Comparison of ENCODE assay signal across 35 cellular contexts in genomic region chr9:132976571-132976970, GRCh38. TPM values are rescaled to one million over a fixed set of nuclear protein-coding genes. Genes with fewer than 3 reads are reported as not detected.
"Had no signal": no experiment of that assay in that cellular context is flagged by ENCODE, and none has a peak within 500 bp of the region (broad histone marks: within the 10 kb centered on the region; RNA-seq: fewer than 3 reads in every experiment).

No MANE protein-coding gene starts in this region.

- H3K9me3 ChIP-seq: MG63 had no signal

- H3K36me3 ChIP-seq: MG63 had no signal

- H3K4me3 ChIP-seq: MG63 had no signal

- DNase-seq: Karpas-422, Kasumi-1, MG63, MM.1S, NCI-H1092, NCI-H1092 treated with DMSO at 0.1 percent for 48 hours, NCI-H1105, NCI-H1105 treated with DMSO at 0.1 percent for 48 hours, NCI-H1417, NCI-H1417 treated with DMSO at 0.1 percent for 48 hours, NCI-H1436, NCI-H1436 treated with DMSO at 0.1 percent for 48 hours, NCI-H146, NCI-H1694, NCI-H1694 treated with DMSO at 0.1 percent for 48 hours, NCI-H187, NCI-H187 treated with DMSO at 0.1 percent for 48 hours, NCI-H1930, NCI-H2029, NCI-H2029 treated with DMSO at 0.1 percent for 48 hours, NCI-H2081, NCI-H2081 treated with DMSO at 0.1 percent for 48 hours, NCI-H2107, NCI-H2171, NCI-H2171 treated with DMSO at 0.1 percent for 48 hours, NCI-H2227 treated with DMSO at 0.1 percent for 48 hours, NCI-H226, NCI-H345, NCI-H446, NCI-H446 treated with DMSO at 0.1 percent for 48 hours, NCI-H510A, NCI-H510A treated with DMSO at 0.1 percent for 48 hours had no signal

RNA-seq across cellular contexts. Expression of gene GFI1B, which starts 1.9 kb away (rescaled TPM):
- total RNA-seq: M059J, MCF 10A, NCI-H460 had no signal
